ENCODE assay signal across 23 cellular contexts in genomic region chr6:166932616-166933015, GRCh38. TPM values are rescaled to one million over a fixed set of nuclear protein-coding genes. Genes with fewer than 3 reads are reported as not detected.
DNase-seq lines count a peak whose midpoint lies in the region; ATAC-seq and TF ChIP-seq lines count a peak whose summit lies in the region.
"Had no signal": no experiment of that assay in that cellular context is flagged by ENCODE, and none has a peak within 500 bp of the region (broad histone marks: within the 10 kb centered on the region; RNA-seq: fewer than 3 reads in every experiment).

No MANE protein-coding gene starts in this region.

- H3K27ac ChIP-seq in right lobe of liver: no peak overlapping the region
- H3K27ac ChIP-seq: A549, BLaER1, HL-60 had no signal

- DNase-seq in activated naive CD4-positive, alpha-beta T cell treated with anti-CD3 and anti-CD28 coated beads, Interleukin-2, amount 10 ng/mL, durations not matched to agents 7 days and 5 days: no peak
- no peak for DNase-seq in activated naive CD4-positive, alpha-beta T cell treated with anti-CD3 and anti-CD28 coated beads for 36 hours
- DNase-seq in T-cell (no peak), endothelial cell (ENCODE audit: low spot score) (no peak), right lobe of liver (no peak), pons (ENCODE audit: low spot score) (no peak)
- DNase-seq: CD8-positive, alpha-beta memory T cell; DMS79; Karpas-422; NCI-H1417 treated with DMSO at 0.1 percent for 48 hours; NCI-H1930; NCI-H226; NCI-H524; NCI-H82; OCI-M1; RPMI8226; SHP77 treated with DMSO at 0.1 percent for 48 hours had no signal

- H3K27me3 ChIP-seq in right lobe of liver: no peaks in the 10 kb centered on the region
- H3K27me3 ChIP-seq: BLaER1 had no signal

- no peaks in the 10 kb centered on the region for H3K27me3 Mint-ChIP-seq in activated naive CD4-positive, alpha-beta T cell treated with anti-CD3 and anti-CD28 coated beads, Interleukin-2, amount 10 ng/mL, durations not matched to agents 7 days and 5 days
- H3K27me3 Mint-ChIP-seq in activated naive CD4-positive, alpha-beta T cell treated with anti-CD3 and anti-CD28 coated beads for 36 hours (ENCODE audit: low read depth): no peaks in the 10 kb centered on the region
- H3K27me3 Mint-ChIP-seq in T-cell (no peaks in the 10 kb centered on the region), endothelial cell (ENCODE audit: unreplicated experiment) (peaks cover 2% of the 10 kb centered on the region)
- no peaks in the 10 kb centered on the region for H3K27me3 Mint-ChIP-seq in stimulated activated memory B cell treated with anti-CD40 and anti-IgM and Interleukin-4, amounts not matched to agents 10 μg/mL and 1 μg/mL and 100 μg/mL, for 72 hours
- H3K27me3 Mint-ChIP-seq: CD8-positive, alpha-beta memory T cell had no signal

- CTCF ChIA-PET in activated naive CD4-positive, alpha-beta T cell treated with anti-CD3 and anti-CD28 coated beads, Interleukin-2, amount 10 ng/mL, durations not matched to agents 7 days and 5 days (lab: Charles Lee): interaction anchor here (0.9 to 1.0 kb wide), 2 partner anchors 19 to 21 kb away, joined by 4 read pairs; no protein-coding TSS in a partner anchor
- CTCF ChIA-PET in activated naive CD4-positive, alpha-beta T cell treated with anti-CD3 and anti-CD28 coated beads for 36 hours (lab: Charles Lee): interaction anchor here (1.3 kb wide), 2 partner anchors 19 to 56 kb away, joined by 4 to 5 read pairs; no protein-coding TSS in a partner anchor
- CTCF ChIA-PET in T-cell (lab: Charles Lee): no interaction called here

- no peaks in the 10 kb centered on the region for H3K4me1 ChIP-seq in right lobe of liver
- H3K4me1 ChIP-seq: A549 had no signal

- intact Hi-C loops in activated naive CD4-positive, alpha-beta T cell treated with anti-CD3 and anti-CD28 coated beads for 36 hours (cut with micrococcal nuclease): no loop called here
- intact Hi-C loops in right lobe of liver (cut with DNase I): no loop called here

- peak overlapping the region; percentile 75 for H3K27ac Mint-ChIP-seq in activated naive CD4-positive, alpha-beta T cell treated with anti-CD3 and anti-CD28 coated beads, Interleukin-2, amount 10 ng/mL, durations not matched to agents 7 days and 5 days
- no peak overlapping the region for H3K27ac Mint-ChIP-seq in activated naive CD4-positive, alpha-beta T cell treated with anti-CD3 and anti-CD28 coated beads for 36 hours
- H3K27ac Mint-ChIP-seq in T-cell (peak overlapping the region; percentile 61 to 88), endothelial cell (ENCODE audit: unreplicated experiment) (peak overlapping the region; percentile 8)
- peak overlapping the region; percentile 59 for H3K27ac Mint-ChIP-seq in stimulated activated memory B cell treated with anti-CD40 and anti-IgM and Interleukin-4, amounts not matched to agents 10 μg/mL and 1 μg/mL and 100 μg/mL, for 72 hours

- no peak overlapping the region for H3K4me3 ChIP-seq in right lobe of liver
- H3K4me3 ChIP-seq: A549, BLaER1, HAP-1 had no signal

- H3K36me3 ChIP-seq in right lobe of liver: peaks cover 0 to 1% (median 0%) of the 10 kb centered on the region in 4 donors

- H3K9me3 Mint-ChIP-seq in activated naive CD4-positive, alpha-beta T cell treated with anti-CD3 and anti-CD28 coated beads, Interleukin-2, amount 10 ng/mL, durations not matched to agents 7 days and 5 days: no peaks in the 10 kb centered on the region
- H3K9me3 Mint-ChIP-seq in activated naive CD4-positive, alpha-beta T cell treated with anti-CD3 and anti-CD28 coated beads for 36 hours: no peaks in the 10 kb centered on the region
- H3K9me3 Mint-ChIP-seq in T-cell (no peaks in the 10 kb centered on the region), endothelial cell (ENCODE audit: unreplicated experiment) (no peaks in the 10 kb centered on the region)
- H3K9me3 Mint-ChIP-seq in stimulated activated memory B cell treated with anti-CD40 and anti-IgM and Interleukin-4, amounts not matched to agents 10 μg/mL and 1 μg/mL and 100 μg/mL, for 72 hours: no peaks in the 10 kb centered on the region
- H3K9me3 Mint-ChIP-seq: CD8-positive, alpha-beta memory T cell had no signal

- no peaks in the 10 kb centered on the region for H3K9me3 ChIP-seq in right lobe of liver
- H3K9me3 ChIP-seq: A549, BLaER1, HAP-1 had no signal

- ATAC-seq in T-cell (replicated peaks in 1 of 4) (no peak), GM18868 (IDR thresholded peaks at IDR 0.05; ENCODE audit: unreplicated experiment) (no peak), right lobe of liver (no peak)
- ATAC-seq in stimulated activated memory B cell treated with anti-CD40 and anti-IgM and Interleukin-4, amounts not matched to agents 10 μg/mL and 1 μg/mL and 100 μg/mL, for 72 hours: no peak
- ATAC-seq: A549 had no signal

- peaks cover 15% of the 10 kb centered on the region for H3K4me1 Mint-ChIP-seq in activated naive CD4-positive, alpha-beta T cell treated with anti-CD3 and anti-CD28 coated beads, Interleukin-2, amount 10 ng/mL, durations not matched to agents 7 days and 5 days
- peaks cover 40% of the 10 kb centered on the region for H3K4me1 Mint-ChIP-seq in activated naive CD4-positive, alpha-beta T cell treated with anti-CD3 and anti-CD28 coated beads for 36 hours (ENCODE audit: low read depth)
- peaks cover 16 to 66% (median 62%) of the 10 kb centered on the region in 3 donors for H3K4me1 Mint-ChIP-seq in T-cell
- H3K4me1 Mint-ChIP-seq in endothelial cell (ENCODE audit: unreplicated experiment): peaks cover 21% of the 10 kb centered on the region
- peaks cover 50% of the 10 kb centered on the region for H3K4me1 Mint-ChIP-seq in stimulated activated memory B cell treated with anti-CD40 and anti-IgM and Interleukin-4, amounts not matched to agents 10 μg/mL and 1 μg/mL and 100 μg/mL, for 72 hours

- WGBS in right lobe of liver (ENCODE audit: insufficient coverage, low coverage, low lambda C conversion rate, missing lambda C conversion rate): 99% methylated on average over 10 of the region's 10 CpGs

- POLR2A ChIA-PET in T-cell (lab: Charles Lee): interaction anchor here in 1 of 2 donors (0.6 to 0.7 kb wide), 2 partner anchors 70 to 343 kb away, joined by 3 to 6 read pairs; no protein-coding TSS in a partner anchor

- TF ChIP-seq CTCF in endothelial cell (IDR thresholded peaks at IDR 0.05; ENCODE audit: unreplicated experiment) (no peak), right lobe of liver (IDR thresholded peaks at IDR 0.05) (no peak)

- H3K36me3 Mint-ChIP-seq in activated naive CD4-positive, alpha-beta T cell treated with anti-CD3 and anti-CD28 coated beads, Interleukin-2, amount 10 ng/mL, durations not matched to agents 7 days and 5 days: peaks cover 82% of the 10 kb centered on the region
- peaks cover 41% of the 10 kb centered on the region for H3K36me3 Mint-ChIP-seq in activated naive CD4-positive, alpha-beta T cell treated with anti-CD3 and anti-CD28 coated beads for 36 hours (ENCODE audit: low read depth)
- H3K36me3 Mint-ChIP-seq in T-cell (peaks cover 62% of the 10 kb centered on the region), endothelial cell (ENCODE audit: low read depth, unreplicated experiment) (no peaks in the 10 kb centered on the region)
- H3K36me3 Mint-ChIP-seq in stimulated activated memory B cell treated with anti-CD40 and anti-IgM and Interleukin-4, amounts not matched to agents 10 μg/mL and 1 μg/mL and 100 μg/mL, for 72 hours: peaks cover 35% of the 10 kb centered on the region

- H3K4me3 Mint-ChIP-seq in activated naive CD4-positive, alpha-beta T cell treated with anti-CD3 and anti-CD28 coated beads, Interleukin-2, amount 10 ng/mL, durations not matched to agents 7 days and 5 days: no peak overlapping the region
- H3K4me3 Mint-ChIP-seq in activated naive CD4-positive, alpha-beta T cell treated with anti-CD3 and anti-CD28 coated beads for 36 hours: no peak overlapping the region
- H3K4me3 Mint-ChIP-seq in T-cell (no peak overlapping the region), endothelial cell (ENCODE audit: unreplicated experiment) (no peak overlapping the region)
- no peak overlapping the region for H3K4me3 Mint-ChIP-seq in stimulated activated memory B cell treated with anti-CD40 and anti-IgM and Interleukin-4, amounts not matched to agents 10 μg/mL and 1 μg/mL and 100 μg/mL, for 72 hours
- H3K4me3 Mint-ChIP-seq: CD8-positive, alpha-beta memory T cell had no signal

- no peak for TF ChIP-seq POLR2A in right lobe of liver (IDR thresholded peaks at IDR 0.05)

RNA-seq across cellular contexts. Expression of gene RNASET2, which starts 23.7 kb away (rescaled TPM):
- total RNA-seq in activated naive CD4-positive, alpha-beta T cell treated with anti-CD3 and anti-CD28 coated beads for 36 hours: 10 to 100 TPM; 74.1 to 75.6 TPM
- 100 to 1,000 TPM; 121 to 275 (median 252) TPM for total RNA-seq in T-cell
- total RNA-seq in endothelial cell (ENCODE audit: unreplicated experiment): 11.6 TPM
- 10 to 100 TPM; 21.7 to 48.4 (median 30.8) TPM for total RNA-seq in right lobe of liver

Comparison
In these comparisons a context has a peak if more than half of its experiments do, and no peak if none do; other contexts are left out.
1. CTCF ChIA-PET loops: an anchor here in activated naive CD4-positive, alpha-beta T cell treated with anti-CD3 and anti-CD28 coated beads, Interleukin-2, amount 10 ng/mL, durations not matched to agents 7 days and 5 days (0.9 to 1.0 kb wide) and activated naive CD4-positive, alpha-beta T cell treated with anti-CD3 and anti-CD28 coated beads for 36 hours (1.3 kb wide); none called in T-cell.